18 cellular contexts compared by ENCODE assay signal in genomic region chr5:62288118-62288517, GRCh38.
"Had no signal": no experiment of that assay in that cellular context is flagged by ENCODE, and none has a peak within 500 bp of the region (broad histone marks: within the 10 kb centered on the region; RNA-seq: fewer than 3 reads in every experiment).

No MANE protein-coding gene starts in this region.

- ATAC-seq: right lobe of liver had no signal

- H3K27ac Mint-ChIP-seq: progenitor cell of endocrine pancreas had no signal

- H3K4me3 Mint-ChIP-seq: activated CD4-positive, alpha-beta T cell treated with anti-CD3 and anti-CD28 coated beads, Interleukin-2, amount 10 ng/mL, durations not matched to agents 7 days and 5 days; activated naive CD4-positive, alpha-beta T cell treated with anti-CD3 and anti-CD28 coated beads, Interleukin-2, amount 50 U/mL, for 24 hours; central memory CD8-positive, alpha-beta T cell; T-helper 1 cell treated with Interleukin-12 subunit alpha and Interleukin-12 subunit beta and Interleukin-4 antibody, amounts not matched to agents 30 μg/mL and 1 μg/mL, for 36 hours had no signal

- H3K9me3 Mint-ChIP-seq: activated naive CD4-positive, alpha-beta T cell treated with anti-CD3 and anti-CD28 coated beads, Interleukin-2, amount 50 U/mL, for 24 hours; central memory CD8-positive, alpha-beta T cell had no signal

- DNase-seq: activated CD4-positive, alpha-beta T cell treated with anti-CD3 and anti-CD28 coated beads, Interleukin-2, amount 10 ng/mL, durations not matched to agents 7 days and 5 days; anterior cingulate cortex; effector CD8-positive, alpha-beta T cell; left ventricle myocardium inferior; mesendoderm; ovary; right lobe of liver; SK-N-SH; stimulated activated CD4-positive, alpha-beta T cell treated with anti-CD3 and anti-CD28 coated beads, Interleukin-2, amount 100 ng/mL, for 48 hours; stomach; SW 1271; T-helper 9 cell; thyroid gland; upper lobe of left lung had no signal

- H3K27me3 Mint-ChIP-seq: activated CD4-positive, alpha-beta T cell treated with anti-CD3 and anti-CD28 coated beads, Interleukin-2, amount 10 ng/mL, durations not matched to agents 7 days and 5 days; activated naive CD4-positive, alpha-beta T cell treated with anti-CD3 and anti-CD28 coated beads, Interleukin-2, amount 50 U/mL, for 24 hours; central memory CD8-positive, alpha-beta T cell had no signal
